Comparison of ENCODE assay signal across 1 cellular context in the genomic region with DNA sequence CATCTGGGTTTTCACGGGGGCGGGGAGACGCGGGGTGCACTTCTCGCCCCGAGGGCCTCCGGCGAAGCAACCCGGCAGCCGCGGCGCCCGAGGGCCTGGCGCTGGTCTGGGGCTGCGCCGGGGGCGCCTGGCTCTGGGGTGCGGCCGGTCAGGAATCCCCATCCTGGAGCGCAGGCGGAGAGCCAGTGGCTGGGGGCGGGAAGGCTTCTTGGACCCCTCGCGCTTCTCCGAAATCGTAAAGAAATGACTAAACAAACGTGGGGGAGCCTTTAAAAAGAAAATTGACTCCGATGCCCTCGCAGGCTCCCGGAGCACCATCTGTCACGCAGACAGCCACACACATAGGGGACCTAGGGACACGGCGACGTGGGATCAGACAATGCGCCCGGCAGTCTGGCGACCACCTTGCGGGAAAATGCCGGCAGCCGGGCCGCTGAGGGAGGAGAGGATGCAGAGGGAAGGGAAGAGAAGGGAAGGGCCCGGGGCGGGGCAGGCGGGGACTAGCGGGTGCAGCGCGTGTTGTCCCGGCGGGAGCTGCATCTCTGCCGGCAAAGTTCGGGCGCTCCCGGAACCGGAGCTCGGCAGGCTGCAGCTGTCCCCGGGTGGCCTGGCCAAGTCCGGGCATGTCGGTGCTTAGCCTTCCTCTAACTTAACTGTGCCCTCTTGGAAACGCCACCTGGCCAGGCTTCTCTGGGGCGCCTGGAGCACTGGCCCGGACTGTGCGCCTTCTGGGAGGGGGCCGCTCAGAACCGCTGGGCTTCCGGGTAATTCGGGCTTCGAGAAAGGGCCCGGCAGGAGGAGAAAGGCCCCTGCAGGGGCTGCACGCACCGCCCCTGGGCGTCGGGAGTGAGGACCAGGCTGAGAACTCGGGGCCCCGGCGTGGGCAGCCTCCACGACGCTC.
TF ChIP-seq lines count a peak whose summit lies in the region.

No MANE protein-coding gene starts in this region.

TF ChIP-seq in HepG2, 621 proteins besides CTCF, POLR2A, EP300 and RAD21:
- TF ChIP-seq TCF12 (IDR thresholded peaks at IDR 0.05) (no peak), TCF12 (CRISPR knock-in tag; IDR thresholded peaks at IDR 0.05) (no peak), ZSCAN21 (CRISPR knock-in tag; IDR thresholded peaks at IDR 0.05; ENCODE audit: borderline replicate concordance) (no peak), ZNF768 (CRISPR knock-in tag; IDR thresholded peaks at IDR 0.05) (no peak), ZNF746 (CRISPR knock-in tag; IDR thresholded peaks at IDR 0.05) (no peak)
TF ChIP-seq in HepG2: peak in this region for 0.
